14 cellular contexts compared by ENCODE assay signal in the genomic region with DNA sequence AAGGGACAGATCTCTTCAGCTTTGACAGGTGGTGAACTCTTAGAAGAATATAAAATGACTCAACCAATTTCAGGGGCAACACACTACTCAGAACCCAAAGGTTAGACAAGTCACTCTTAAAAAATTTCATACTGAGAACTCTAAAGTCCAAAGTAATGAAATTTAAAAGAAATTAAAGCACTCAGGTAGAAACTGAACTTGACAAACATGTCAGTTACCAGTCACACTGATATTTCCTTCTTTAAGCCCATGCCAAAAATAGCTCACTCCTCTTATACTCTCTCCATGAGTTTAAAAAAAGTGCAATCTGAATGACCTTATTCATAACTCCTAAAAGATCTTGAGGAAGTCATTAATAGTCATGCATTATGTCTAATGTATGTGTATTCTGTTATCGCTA. TPM values are rescaled to one million over a fixed set of nuclear protein-coding genes. Genes with fewer than 3 reads are reported as not detected.
A peak's percentile ranks its signal among the peaks of the same experiment; 100 is the strongest.
DNase-seq lines count a peak whose midpoint lies in the region; ATAC-seq and TF ChIP-seq lines count a peak whose summit lies in the region.
"Had no signal": no experiment of that assay in that cellular context is flagged by ENCODE, and none has a peak within 500 bp of the region (broad histone marks: within the 10 kb centered on the region; RNA-seq: fewer than 3 reads in every experiment).

No MANE protein-coding gene starts in this region.

- H3K79me2 ChIP-seq in KMS-11 (ENCODE audit: insufficient read depth, low read depth) = peaks cover 89% of the 10 kb centered on the region

- H2AFZ ChIP-seq in KMS-11 (ENCODE audit: low read depth) = no peak overlapping the region

- DNase-seq in RWPE2 (ENCODE audit: low spot score) (no peak), foreskin melanocyte (peak; percentile 52), OCI-M2 (lab: John Stamatoyannopoulos, UW; ENCODE audit: unreplicated experiment) (no peak), posterior cingulate gyrus (no peak), ascending aorta (ENCODE audit: low spot score in 2 of 2) (no peak), HPDE6-E6E7 (ENCODE audit: extremely low spot score) (no peak)
- DNase-seq: ACHN; CD8-positive, alpha-beta T cell; NCI-H1417; NCI-H2029; NCI-H2171 treated with DMSO at 0.1 percent for 48 hours; NCI-H510A had no signal

- H3K4me2 ChIP-seq in BLaER1 treated with 17β-estradiol and CSF1 and Interleukin-3, amounts not matched to agents 10 nM and 100 nM = peak overlapping the region in 7 of 11 experiments; percentile 4 to 58 (median 41); a peak in 7 of 22 replicates
- H3K4me2 ChIP-seq in KMS-11 = peak overlapping the region; percentile 98

- no peaks in the 10 kb centered on the region for H3K36me3 ChIP-seq in BLaER1 treated with 17β-estradiol and CSF1 and Interleukin-3, amounts not matched to agents 10 nM and 100 nM
- H3K36me3 ChIP-seq in KMS-11 (ENCODE audit: insufficient read depth) (no peaks in the 10 kb centered on the region), RWPE2 (ENCODE audit: low read depth) (no peaks in the 10 kb centered on the region), ascending aorta (no peaks in the 10 kb centered on the region)

- TF ChIP-seq CTCF in KMS-11 (conservative IDR thresholded peaks at IDR 0.05; ENCODE audit: low read depth, low read length) = no peak
- TF ChIP-seq CTCF in RWPE2 (IDR thresholded peaks at IDR 0.05; ENCODE audit: poor library complexity, severe bottlenecking) = no peak
- TF ChIP-seq CTCF in ascending aorta (IDR thresholded peaks at IDR 0.05) = no peak

- peaks cover 0 to 17% (median 10%) of the 10 kb centered on the region in 11 experiments; a peak in 11 of 22 replicates for H3K9me3 ChIP-seq in BLaER1 treated with 17β-estradiol and CSF1 and Interleukin-3, amounts not matched to agents 10 nM and 100 nM (replicated peaks in 1 of 11)
- H3K9me3 ChIP-seq in RWPE2 (ENCODE audit: severe bottlenecking) (no peaks in the 10 kb centered on the region), ascending aorta (peaks cover 0 to 7% of the 10 kb centered on the region in 2 donors)

- H3K27me3 ChIP-seq in BLaER1 treated with 17β-estradiol and CSF1 and Interleukin-3, amounts not matched to agents 10 nM and 100 nM = peaks cover 39 to 95% (median 73%) of the 10 kb centered on the region in 11 experiments
- no peaks in the 10 kb centered on the region for H3K27me3 ChIP-seq in KMS-11 (ENCODE audit: insufficient read depth, low read depth)
- H3K27me3 ChIP-seq in RWPE2 (ENCODE audit: insufficient read depth, poor library complexity, severe bottlenecking) = no peaks in the 10 kb centered on the region
- H3K27me3 ChIP-seq in ascending aorta = peaks cover 3% of the 10 kb centered on the region

- intact Hi-C loops in posterior cingulate gyrus (cut with DNase I) = no loop called here
- intact Hi-C loops in ascending aorta (cut with DNase I) = no loop called here

- ATAC-seq in RWPE2 (ENCODE audit: low read depth) = no peak
- ATAC-seq: CD8-positive, alpha-beta T cell had no signal

- H3K27ac ChIP-seq in BLaER1 treated with 17β-estradiol and CSF1 and Interleukin-3, amounts not matched to agents 10 nM and 100 nM = no peak overlapping the region
- H3K27ac ChIP-seq in KMS-11 = peak overlapping the region; percentile 89
- peak overlapping the region; percentile 22 for H3K27ac ChIP-seq in RWPE2 (ENCODE audit: poor library complexity, severe bottlenecking)
- H3K27ac ChIP-seq in ascending aorta = no peak overlapping the region

- peaks cover 0 to 34% (median 20%) of the 10 kb centered on the region in 10 experiments; a peak in 16 of 20 replicates for H3K4me1 ChIP-seq in BLaER1 treated with 17β-estradiol and CSF1 and Interleukin-3, amounts not matched to agents 10 nM and 100 nM
- H3K4me1 ChIP-seq in KMS-11 (ENCODE audit: low read depth, poor library complexity, severe bottlenecking) = peaks cover 98% of the 10 kb centered on the region
- peaks cover 13% of the 10 kb centered on the region for H3K4me1 ChIP-seq in RWPE2 (ENCODE audit: insufficient read depth, poor library complexity, severe bottlenecking)
- H3K4me1 ChIP-seq in ascending aorta = no peaks in the 10 kb centered on the region

- peaks cover 0 to 5% (median 0%) of the 10 kb centered on the region in 11 experiments; a peak in 1 of 22 replicates for H4K20me1 ChIP-seq in BLaER1 treated with 17β-estradiol and CSF1 and Interleukin-3, amounts not matched to agents 10 nM and 100 nM
- H4K20me1 ChIP-seq in KMS-11 (ENCODE audit: insufficient read depth) = no peaks in the 10 kb centered on the region

- no peak overlapping the region for H3K9ac ChIP-seq in BLaER1 treated with 17β-estradiol and CSF1 and Interleukin-3, amounts not matched to agents 10 nM and 100 nM
- H3K9ac ChIP-seq in KMS-11 = peak overlapping the region; percentile 22; the same call in 1 of the 2 replicates

- no peak overlapping the region for H3K4me3 ChIP-seq in BLaER1 treated with 17β-estradiol and CSF1 and Interleukin-3, amounts not matched to agents 10 nM and 100 nM
- H3K4me3 ChIP-seq in KMS-11 (IDR thresholded peaks at IDR 0.05; ENCODE audit: insufficient read depth, low read depth, low read length) (no peak overlapping the region), RWPE2 (ENCODE audit: severe bottlenecking) (no peak overlapping the region), ascending aorta (no peak overlapping the region)

RNA-seq across cellular contexts. Expression of a gene that starts 40.3 kb away (rescaled TPM):
- total RNA-seq in ascending aorta = 3.5 TPM

Comparison
In these comparisons a context has a peak if more than half of its experiments do, and no peak if none do; other contexts are left out.
1. H3K27ac ChIP-seq: peak in KMS-11 (single experiment) and RWPE2 (single experiment); none in BLaER1 treated with 17β-estradiol and CSF1 and Interleukin-3, amounts not matched to agents 10 nM and 100 nM (0 of 11) and ascending aorta (0 of 2).